ENCODE assay signal across 17 cellular contexts in genomic region chr5:1791176-1791575, GRCh38. TPM values are rescaled to one million over a fixed set of nuclear protein-coding genes. Genes with fewer than 3 reads are reported as not detected.
A peak's percentile ranks its signal among the peaks of the same experiment; 100 is the strongest.
DNase-seq lines count a peak whose midpoint lies in the region; ATAC-seq, FAIRE-seq and TF ChIP-seq lines count a peak whose summit lies in the region.
"Had no signal": no experiment of that assay in that cellular context is flagged by ENCODE, and none has a peak within 500 bp of the region (broad histone marks: within the 10 kb centered on the region; RNA-seq: fewer than 3 reads in every experiment).

No MANE protein-coding gene starts in this region.

- TF ChIP-seq CTCF in H9 (conservative IDR thresholded peaks at IDR 0.05) (no peak), astrocyte (IDR thresholded peaks at IDR 0.05; ENCODE audit: insufficient read depth, low read depth, low read length) (no peak), lower lobe of right lung (IDR thresholded peaks at IDR 0.05) (no peak)

- H2AFZ ChIP-seq in H9 (ENCODE audit: low read length) (no peak overlapping the region), astrocyte (ENCODE audit: low read depth, low read length) (no peak overlapping the region)

- H3K4me2 ChIP-seq in H9 (ENCODE audit: insufficient read depth, insufficient read length, low read length) (no peak overlapping the region), astrocyte (ENCODE audit: low read length) (no peak overlapping the region)
- H3K4me2 ChIP-seq: A549 had no signal

- no peaks in the 10 kb centered on the region for H3K79me1 ChIP-seq in H9 (ENCODE audit: insufficient read depth, low read depth, low read length, poor library complexity, severe bottlenecking)

- no peak overlapping the region for H4K5ac ChIP-seq in H9 (ENCODE audit: insufficient read length, low read depth, low read length)

- H2BK12ac ChIP-seq in H9 (ENCODE audit: insufficient read length, low read depth, low read length): no peak overlapping the region

- H2BK5ac ChIP-seq in H9 (ENCODE audit: insufficient read length, low read length): no peak overlapping the region

- no peaks in the 10 kb centered on the region for H3K27me3 Mint-ChIP-seq in activated CD4-positive, alpha-beta T cell treated with anti-CD3 and anti-CD28 coated beads, Interleukin-2, amount 10 ng/mL, durations not matched to agents 7 days and 5 days
- H3K27me3 Mint-ChIP-seq in H9 (ENCODE audit: low read depth): no peaks in the 10 kb centered on the region; the same call in 1 of the 2 replicates
- no peaks in the 10 kb centered on the region for H3K27me3 Mint-ChIP-seq in astrocyte (ENCODE audit: low read depth, unreplicated experiment)

- H4K20me1 ChIP-seq in H9 (ENCODE audit: control insufficient read depth, insufficient read depth, insufficient read length) (no peaks in the 10 kb centered on the region), astrocyte (ENCODE audit: insufficient read depth, low read length) (peaks cover 1% of the 10 kb centered on the region)

- no peak overlapping the region for H2AK5ac ChIP-seq in H9 (ENCODE audit: insufficient read length, low read length)

- ATAC-seq in sciatic nerve: no peak
- ATAC-seq in lower lobe of right lung: no peak
- ATAC-seq: A549; gastrocnemius medialis; left lung; stimulated activated naive B cell treated with anti-CD40 and anti-IgM and Interleukin-4, amounts not matched to agents 10 μg/mL and 1 μg/mL and 100 μg/mL, for 72 hours had no signal

- H3K36me3 ChIP-seq in astrocyte (ENCODE audit: insufficient read depth, low read length) (no peaks in the 10 kb centered on the region), lower lobe of right lung (no peaks in the 10 kb centered on the region)
- H3K36me3 ChIP-seq: gastrocnemius medialis had no signal

- peaks cover 2% of the 10 kb centered on the region for H3K9me3 Mint-ChIP-seq in activated CD4-positive, alpha-beta T cell treated with anti-CD3 and anti-CD28 coated beads, Interleukin-2, amount 10 ng/mL, durations not matched to agents 7 days and 5 days
- H3K9me3 Mint-ChIP-seq in H9: no peaks in the 10 kb centered on the region
- no peaks in the 10 kb centered on the region for H3K9me3 Mint-ChIP-seq in astrocyte (ENCODE audit: unreplicated experiment)

- no peak overlapping the region for H4K91ac ChIP-seq in H9 (ENCODE audit: insufficient read length, low read depth, low read length)

- H3K9me3 ChIP-seq in H9 (ENCODE audit: control insufficient read depth, low read depth, low read length) (no peaks in the 10 kb centered on the region), astrocyte (ENCODE audit: insufficient read depth, low read depth, low read length) (no peaks in the 10 kb centered on the region), lower lobe of right lung (no peaks in the 10 kb centered on the region)
- H3K9me3 ChIP-seq: A549, gastrocnemius medialis, left lung had no signal

- H3K79me2 ChIP-seq in H9 (ENCODE audit: insufficient read depth, low read length) (no peaks in the 10 kb centered on the region), astrocyte (ENCODE audit: insufficient read depth, low read length) (peaks cover 1% of the 10 kb centered on the region)

- no peak overlapping the region for H3K4me3 Mint-ChIP-seq in activated CD4-positive, alpha-beta T cell treated with anti-CD3 and anti-CD28 coated beads, Interleukin-2, amount 10 ng/mL, durations not matched to agents 7 days and 5 days
- H3K4me3 Mint-ChIP-seq in H9 (no peak overlapping the region), astrocyte (ENCODE audit: unreplicated experiment) (no peak overlapping the region)
- H3K4me3 Mint-ChIP-seq: stimulated activated naive B cell treated with anti-CD40 and anti-IgM and Interleukin-4, amounts not matched to agents 10 μg/mL and 1 μg/mL and 100 μg/mL, for 72 hours had no signal

- H2BK20ac ChIP-seq in H9 (ENCODE audit: low read depth, low read length, poor library complexity, severe bottlenecking): no peak overlapping the region

- H3K4ac ChIP-seq in H9 (ENCODE audit: low read depth, low read length): no peak overlapping the region

- H3K4me1 ChIP-seq in H9 (ENCODE audit: insufficient read depth, low read length): peaks cover 3% of the 10 kb centered on the region; the same call in 1 of the 2 replicates
- peaks cover 62% of the 10 kb centered on the region for H3K4me1 ChIP-seq in astrocyte (ENCODE audit: insufficient read depth, low read length)
- H3K4me1 ChIP-seq in lower lobe of right lung: peaks cover 10% of the 10 kb centered on the region
- H3K4me1 ChIP-seq: A549, left lung had no signal

- POLR2A ChIA-PET in activated CD4-positive, alpha-beta T cell treated with anti-CD3 and anti-CD28 coated beads, Interleukin-2, amount 10 ng/mL, durations not matched to agents 7 days and 5 days (lab: Charles Lee): no interaction called here

- H4K8ac ChIP-seq in H9 (replicated peaks; ENCODE audit: insufficient read length, low read depth, low read length): no peak overlapping the region

- no peak overlapping the region for H3K27ac ChIP-seq in H9 (ENCODE audit: insufficient read length, low read depth, low read length)
- H3K27ac ChIP-seq in astrocyte (ENCODE audit: low read depth, low read length): peak overlapping the region; percentile 24
- H3K27ac ChIP-seq in lower lobe of right lung: no peak overlapping the region
- H3K27ac ChIP-seq: A549, gastrocnemius medialis had no signal

- peaks cover 65% of the 10 kb centered on the region for H3K4me1 Mint-ChIP-seq in activated CD4-positive, alpha-beta T cell treated with anti-CD3 and anti-CD28 coated beads, Interleukin-2, amount 10 ng/mL, durations not matched to agents 7 days and 5 days
- H3K4me1 Mint-ChIP-seq in H9 (peaks cover 20 to 23% of the 10 kb centered on the region in 2 experiments), astrocyte (ENCODE audit: low read depth, unreplicated experiment) (peaks cover 42% of the 10 kb centered on the region)

- H3K23ac ChIP-seq in H9 (ENCODE audit: insufficient read length, low read depth, low read length): no peak overlapping the region

- no peak overlapping the region for H3K14ac ChIP-seq in H9 (ENCODE audit: insufficient read depth, low read length)

- FAIRE-seq in astrocyte (lab: Jason Lieb, UNC): no peak
- FAIRE-seq: A549, RCC 7860 had no signal

- WGBS in H9 (ENCODE audit: extremely low coverage, insufficient read length, low lambda C conversion rate): no CpG with 5 or more reads among the region's 3 CpGs

- H2BK15ac ChIP-seq in H9 (ENCODE audit: low read depth, low read length): no peak overlapping the region

- CTCF ChIA-PET in activated CD4-positive, alpha-beta T cell treated with anti-CD3 and anti-CD28 coated beads, Interleukin-2, amount 10 ng/mL, durations not matched to agents 7 days and 5 days (lab: Charles Lee): no interaction called here

- DNase-seq in activated CD4-positive, alpha-beta T cell treated with anti-CD3 and anti-CD28 coated beads, Interleukin-2, amount 10 ng/mL, durations not matched to agents 7 days and 5 days: no peak
- DNase-seq in activated CD4-positive, alpha-beta T cell treated with anti-CD3 and anti-CD28 coated beads for 4 hours: no peak
- DNase-seq in H9: no peak
- DNase-seq in astrocyte (ENCODE audit: low read depth): no peak
- peak; percentile 25 for DNase-seq in sciatic nerve (ENCODE audit: low spot score)
- DNase-seq in T1000 (lab: John Stamatoyannopoulos, UW): no peak
- no peak for DNase-seq in NCI-H748 (lab: John Stamatoyannopoulos, UW; ENCODE audit: unreplicated experiment)
- DNase-seq in lower lobe of right lung: no peak
- DNase-seq: anterior cingulate cortex; gastrocnemius medialis; NCI-H2081; NCI-H82; stimulated activated naive B cell treated with anti-CD40 and anti-IgM and Interleukin-4, amounts not matched to agents 10 μg/mL and 1 μg/mL and 100 μg/mL, for 72 hours; trophoblast cell had no signal

- H3K23me2 ChIP-seq in H9 (ENCODE audit: insufficient read length, low read depth, low read length, poor library complexity, severe bottlenecking): peaks cover 2% of the 10 kb centered on the region

- intact Hi-C loops in sciatic nerve (cut with DNase I) (no loop called here), lower lobe of right lung (cut with DNase I) (no loop called here)

- H3K4me3 ChIP-seq in astrocyte (ENCODE audit: insufficient read depth, low read depth, low read length): no peak overlapping the region
- H3K4me3 ChIP-seq in lower lobe of right lung: no peak overlapping the region
- H3K4me3 ChIP-seq: A549, gastrocnemius medialis, left lung had no signal

- no peak overlapping the region for H2BK120ac ChIP-seq in H9 (ENCODE audit: low read depth, low read length, poor library complexity, severe bottlenecking)

- H3K9ac ChIP-seq in H9 (ENCODE audit: extremely low read depth, insufficient read length, low read length): no peak overlapping the region
- no peak overlapping the region for H3K9ac ChIP-seq in astrocyte (ENCODE audit: low read length)

- H3K27ac Mint-ChIP-seq in activated CD4-positive, alpha-beta T cell treated with anti-CD3 and anti-CD28 coated beads, Interleukin-2, amount 10 ng/mL, durations not matched to agents 7 days and 5 days: peak overlapping the region; percentile 98
- H3K27ac Mint-ChIP-seq in H9 (peak overlapping the region in 2 of 3 experiments; percentile 60 to 66; a peak in 1 of 7 replicates), astrocyte (ENCODE audit: unreplicated experiment) (no peak overlapping the region)
- H3K27ac Mint-ChIP-seq: stimulated activated naive B cell treated with anti-CD40 and anti-IgM and Interleukin-4, amounts not matched to agents 10 μg/mL and 1 μg/mL and 100 μg/mL, for 72 hours had no signal

- no peaks in the 10 kb centered on the region for H3K27me3 ChIP-seq in H9 (ENCODE audit: insufficient read depth, low read length)
- no peaks in the 10 kb centered on the region for H3K27me3 ChIP-seq in astrocyte (ENCODE audit: insufficient read depth, low read length)
- H3K27me3 ChIP-seq in lower lobe of right lung (ENCODE audit: low read depth): peaks cover 12% of the 10 kb centered on the region
- H3K27me3 ChIP-seq: gastrocnemius medialis had no signal

- no peak overlapping the region for H3K18ac ChIP-seq in H9 (ENCODE audit: insufficient read length, low read depth, low read length)

- peaks cover 4% of the 10 kb centered on the region for H3K36me3 Mint-ChIP-seq in activated CD4-positive, alpha-beta T cell treated with anti-CD3 and anti-CD28 coated beads, Interleukin-2, amount 10 ng/mL, durations not matched to agents 7 days and 5 days (ENCODE audit: low read depth)
- H3K36me3 Mint-ChIP-seq in H9 (ENCODE audit: insufficient read depth in 1 of 3, low read depth in 3 of 3): peaks cover 0 to 2% (median 0%) of the 10 kb centered on the region in 3 experiments; a peak in 3 of 7 replicates
- H3K36me3 Mint-ChIP-seq in astrocyte (ENCODE audit: low read depth, unreplicated experiment): peaks cover 4% of the 10 kb centered on the region

- no peak overlapping the region for H3K56ac ChIP-seq in H9 (ENCODE audit: insufficient read length, low read depth, low read length)

- H3T11ph ChIP-seq in H9 (ENCODE audit: low read length): no peak overlapping the region

RNA-seq across cellular contexts. Expression of gene MRPL36, which starts 8.5 kb away (rescaled TPM):
- 10 to 100 TPM; 41.5 to 46.9 TPM for total RNA-seq in activated CD4-positive, alpha-beta T cell treated with anti-CD3 and anti-CD28 coated beads, Interleukin-2, amount 10 ng/mL, durations not matched to agents 7 days and 5 days
- 67.3 and 68.9 TPM in 2 replicates for total RNA-seq in H9 (2021)
- total RNA-seq in astrocyte: 69.9 and 72.2 TPM in 2 replicates
- 28.4 TPM for total RNA-seq in sciatic nerve
- total RNA-seq in lower lobe of right lung: 25.1 TPM

RNA-seq across cellular contexts. Expression of gene NDUFS6, which starts 10.0 kb away (rescaled TPM):
- total RNA-seq in activated CD4-positive, alpha-beta T cell treated with anti-CD3 and anti-CD28 coated beads, Interleukin-2, amount 10 ng/mL, durations not matched to agents 7 days and 5 days: 10 to 100 TPM; 20.8 to 31.7 TPM
- total RNA-seq in H9 (2021) (62.5 and 63.7 TPM in 2 replicates), astrocyte (37.6 and 39.3 TPM in 2 replicates), sciatic nerve (20.7 TPM), lower lobe of right lung (21.3 TPM)
